Comparison of ENCODE assay signal across 8 cellular contexts in the genomic region with DNA sequence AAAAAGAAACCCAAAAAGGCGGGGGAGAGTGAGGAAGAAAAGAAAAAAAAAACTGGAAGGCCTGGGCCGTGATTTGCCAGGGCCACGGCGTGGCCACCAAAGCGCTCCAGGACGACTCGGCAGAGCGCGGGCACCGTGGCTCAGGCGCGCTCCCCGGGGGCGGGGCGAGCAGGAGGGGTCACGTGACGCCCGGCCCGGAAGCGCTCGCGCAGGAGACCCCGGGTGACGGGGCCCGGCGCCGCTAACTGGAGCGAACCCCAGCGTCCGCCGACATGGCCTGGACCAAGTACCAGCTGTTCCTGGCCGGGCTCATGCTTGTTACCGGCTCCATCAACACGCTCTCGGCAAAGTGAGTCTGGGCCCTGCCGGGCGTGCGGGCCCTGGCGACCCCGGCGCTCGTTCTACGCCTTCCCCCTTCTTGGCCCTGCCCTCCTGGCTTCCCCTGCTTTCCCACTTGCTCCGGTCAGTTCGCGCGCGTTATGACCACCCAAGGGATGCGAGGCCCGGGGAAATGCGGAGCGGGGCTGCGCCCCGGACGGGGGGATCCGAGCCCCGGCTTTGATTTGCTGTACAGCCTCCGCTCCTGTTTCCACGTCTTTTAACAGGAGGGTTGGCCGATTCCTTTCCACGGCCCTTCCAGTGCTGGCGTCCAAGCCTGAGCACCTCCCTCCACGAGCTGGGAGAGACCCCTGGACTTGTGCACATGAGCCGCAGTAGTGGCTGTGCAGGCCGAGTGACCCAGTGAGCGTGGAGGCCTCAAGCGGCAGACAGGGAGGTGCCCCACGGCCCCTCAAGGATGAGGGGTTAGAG. TPM values are rescaled to one million over a fixed set of nuclear protein-coding genes. Genes with fewer than 3 reads are reported as not detected.
DNase-seq lines count a peak whose midpoint lies in the region; ATAC-seq, FAIRE-seq and TF ChIP-seq lines count a peak whose summit lies in the region.

A gene with protein sequence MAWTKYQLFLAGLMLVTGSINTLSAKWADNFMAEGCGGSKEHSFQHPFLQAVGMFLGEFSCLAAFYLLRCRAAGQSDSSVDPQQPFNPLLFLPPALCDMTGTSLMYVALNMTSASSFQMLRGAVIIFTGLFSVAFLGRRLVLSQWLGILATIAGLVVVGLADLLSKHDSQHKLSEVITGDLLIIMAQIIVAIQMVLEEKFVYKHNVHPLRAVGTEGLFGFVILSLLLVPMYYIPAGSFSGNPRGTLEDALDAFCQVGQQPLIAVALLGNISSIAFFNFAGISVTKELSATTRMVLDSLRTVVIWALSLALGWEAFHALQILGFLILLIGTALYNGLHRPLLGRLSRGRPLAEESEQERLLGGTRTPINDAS (plus strand): TSS at position 207 of the 810 bp plus-strand sequence. CDS start 66 bp downstream, at position 273.

- DNase-seq in NCI-H1436 (lab: John Stamatoyannopoulos, UW) (peak; percentile 79), NCI-H1436 treated with DMSO at 0.1 percent for 48 hours (lab: John Stamatoyannopoulos, UW) (no peak), NCI-H2081 (lab: John Stamatoyannopoulos, UW) (peak; percentile 83 to 88), WTC11 (ENCODE audit: low spot score) (peak; percentile 73), bronchial epithelial cell (ENCODE audit: low read depth) (peak; percentile 47), iPS-NIHi7 (ENCODE audit: extremely low spot score) (peak; percentile 88), small intestine (peak; percentile 83)

- no peak within 1 kb of the TSS for H3K27ac Mint-ChIP-seq in WTC11

- ATAC-seq in HG02852 (IDR thresholded peaks at IDR 0.05; ENCODE audit: unreplicated experiment) (peak; percentile 91), WTC11 (peak; percentile 88)

- H3K9me3 ChIP-seq in small intestine (ENCODE audit: control insufficient read depth, low read depth) = no peaks in the 10 kb centered on the region

- no peak for TF ChIP-seq CTCF in WTC11 (IDR thresholded peaks at IDR 0.05)
- TF ChIP-seq CTCF in bronchial epithelial cell (IDR thresholded peaks at IDR 0.05; ENCODE audit: insufficient read depth, low read length, severe bottlenecking) = no peak

- peaks cover 7% of the 10 kb centered on the region for H3K4me1 Mint-ChIP-seq in WTC11

- POLR2A ChIA-PET in WTC11 (lab: Charles Lee) = interaction anchor here (0.6 kb wide), 2 partner anchors 18 to 470 kb away, joined by 3 to 9 read pairs; no protein-coding TSS in a partner anchor

- H3K4me3 ChIP-seq in bronchial epithelial cell (ENCODE audit: low read depth, low read length) (peak within 1 kb of the TSS; percentile 95), small intestine (ENCODE audit: low read depth in 1 of 2, low read length in 2 of 2) (peak within 1 kb of the TSS; percentile 68 to 96)

- peak within 1 kb of the TSS; percentile 88 for H3K4me3 Mint-ChIP-seq in WTC11

- peak within 1 kb of the TSS; percentile 71 to 86 for H3K27ac ChIP-seq in small intestine (ENCODE audit: low read depth in 1 of 2, low read length in 1 of 2)

- 0 to 1% (median 1%) methylated on average over 52 to 68 of the region's 68 CpGs for WGBS in small intestine, 3 donors

- H3K36me3 ChIP-seq in bronchial epithelial cell (ENCODE audit: control insufficient read depth, insufficient read depth, low read length) = peaks cover 5% of the 10 kb centered on the region
- no peaks in the 10 kb centered on the region for H3K36me3 ChIP-seq in small intestine (ENCODE audit: control insufficient read depth in 2 of 2, insufficient read depth in 2 of 2, low read length in 2 of 2)

- H3K9me3 Mint-ChIP-seq in WTC11 = no peaks in the 10 kb centered on the region

- H3K27me3 Mint-ChIP-seq in WTC11 (ENCODE audit: low read depth) = peaks cover 14% of the 10 kb centered on the region

- no peaks in the 10 kb centered on the region for H3K36me3 Mint-ChIP-seq in WTC11

- FAIRE-seq in bronchial epithelial cell (lab: Jason Lieb, UNC) (no peak), small intestine (lab: Jason Lieb, UNC) (no peak)

- CTCF ChIA-PET in WTC11 (lab: Charles Lee) = interaction anchor here (1.1 to 1.4 kb wide), 3 partner anchors 21 to 162 kb away, joined by 3 to 4 read pairs (median 3); a partner anchor contains a TSS

- H3K4me1 ChIP-seq in small intestine (ENCODE audit: control insufficient read depth in 2 of 2, insufficient read depth in 1 of 2, low read depth in 1 of 2, low read length in 1 of 2) = peaks cover 0 to 3% of the 10 kb centered on the region in 2 donors

- H3K27me3 ChIP-seq in bronchial epithelial cell (ENCODE audit: control insufficient read depth, insufficient read depth, low read length) = no peaks in the 10 kb centered on the region
- H3K27me3 ChIP-seq in small intestine (ENCODE audit: control insufficient read depth in 2 of 2, insufficient read depth in 2 of 2, low read length in 2 of 2) = no peaks in the 10 kb centered on the region

TF ChIP-seq in WTC11, 78 proteins besides CTCF, POLR2A, EP300 and RAD21 (continues in another document):
- peak; percentile 81; the same call in 1 of the 2 replicates for TF ChIP-seq KAT7 (CRISPR knock-in tag; IDR thresholded peaks at IDR 0.05; ENCODE audit: borderline replicate concordance)
- TF ChIP-seq NFYB (CRISPR knock-in tag; conservative IDR thresholded peaks at IDR 0.05; ENCODE audit: low read depth) = peak; percentile 16
- no peak for TF ChIP-seq ZBTB21 (CRISPR knock-in tag; IDR thresholded peaks at IDR 0.05; ENCODE audit: borderline replicate concordance)
- peak; percentile 40; the same call in 1 of the 2 replicates for TF ChIP-seq FOXK1 (CRISPR knock-in tag; IDR thresholded peaks at IDR 0.05)
- TF ChIP-seq, protein P1, sequence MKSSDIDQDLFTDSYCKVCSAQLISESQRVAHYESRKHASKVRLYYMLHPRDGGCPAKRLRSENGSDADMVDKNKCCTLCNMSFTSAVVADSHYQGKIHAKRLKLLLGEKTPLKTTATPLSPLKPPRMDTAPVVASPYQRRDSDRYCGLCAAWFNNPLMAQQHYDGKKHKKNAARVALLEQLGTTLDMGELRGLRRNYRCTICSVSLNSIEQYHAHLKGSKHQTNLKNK (CRISPR knock-in tag; IDR thresholded peaks at IDR 0.05) = no peak
- peak; percentile 75 for TF ChIP-seq SP1 (CRISPR knock-in tag; conservative IDR thresholded peaks at IDR 0.05)
- TF ChIP-seq GABPB1 (CRISPR knock-in tag; IDR thresholded peaks at IDR 0.05) = peak; percentile 64
- TF ChIP-seq, protein P2, sequence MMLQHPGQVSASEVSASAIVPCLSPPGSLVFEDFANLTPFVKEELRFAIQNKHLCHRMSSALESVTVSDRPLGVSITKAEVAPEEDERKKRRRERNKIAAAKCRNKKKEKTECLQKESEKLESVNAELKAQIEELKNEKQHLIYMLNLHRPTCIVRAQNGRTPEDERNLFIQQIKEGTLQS (CRISPR knock-in tag; conservative IDR thresholded peaks at IDR 0.05) = no peak
- TF ChIP-seq TEAD1 (CRISPR knock-in tag; IDR thresholded peaks at IDR 0.05) = 0 out of 2 replicates have a peak, but pooled peaks have one; percentile 44
- TF ChIP-seq, protein P3, sequence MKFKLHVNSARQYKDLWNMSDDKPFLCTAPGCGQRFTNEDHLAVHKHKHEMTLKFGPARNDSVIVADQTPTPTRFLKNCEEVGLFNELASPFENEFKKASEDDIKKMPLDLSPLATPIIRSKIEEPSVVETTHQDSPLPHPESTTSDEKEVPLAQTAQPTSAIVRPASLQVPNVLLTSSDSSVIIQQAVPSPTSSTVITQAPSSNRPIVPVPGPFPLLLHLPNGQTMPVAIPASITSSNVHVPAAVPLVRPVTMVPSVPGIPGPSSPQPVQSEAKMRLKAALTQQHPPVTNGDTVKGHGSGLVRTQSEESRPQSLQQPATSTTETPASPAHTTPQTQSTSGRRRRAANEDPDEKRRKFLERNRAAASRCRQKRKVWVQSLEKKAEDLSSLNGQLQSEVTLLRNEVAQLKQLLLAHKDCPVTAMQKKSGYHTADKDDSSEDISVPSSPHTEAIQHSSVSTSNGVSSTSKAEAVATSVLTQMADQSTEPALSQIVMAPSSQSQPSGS (CRISPR knock-in tag; IDR thresholded peaks at IDR 0.05; ENCODE audit: borderline replicate concordance, low read depth) = no peak
- no peak for TF ChIP-seq EMX1 (CRISPR knock-in tag; IDR thresholded peaks at IDR 0.05)
- TF ChIP-seq FOXP1 (CRISPR knock-in tag; IDR thresholded peaks at IDR 0.05; ENCODE audit: borderline replicate concordance) = 0 out of 2 replicates have a peak, but pooled peaks have one; percentile 59
- TF ChIP-seq ZNF416 (CRISPR knock-in tag; IDR thresholded peaks at IDR 0.05) = no peak
- TF ChIP-seq TP53 (CRISPR knock-in tag; IDR thresholded peaks at IDR 0.05) = no peak
- no peak for TF ChIP-seq ZNF317 (CRISPR knock-in tag; IDR thresholded peaks at IDR 0.05; ENCODE audit: borderline replicate concordance, low read depth)
- TF ChIP-seq, protein P4, sequence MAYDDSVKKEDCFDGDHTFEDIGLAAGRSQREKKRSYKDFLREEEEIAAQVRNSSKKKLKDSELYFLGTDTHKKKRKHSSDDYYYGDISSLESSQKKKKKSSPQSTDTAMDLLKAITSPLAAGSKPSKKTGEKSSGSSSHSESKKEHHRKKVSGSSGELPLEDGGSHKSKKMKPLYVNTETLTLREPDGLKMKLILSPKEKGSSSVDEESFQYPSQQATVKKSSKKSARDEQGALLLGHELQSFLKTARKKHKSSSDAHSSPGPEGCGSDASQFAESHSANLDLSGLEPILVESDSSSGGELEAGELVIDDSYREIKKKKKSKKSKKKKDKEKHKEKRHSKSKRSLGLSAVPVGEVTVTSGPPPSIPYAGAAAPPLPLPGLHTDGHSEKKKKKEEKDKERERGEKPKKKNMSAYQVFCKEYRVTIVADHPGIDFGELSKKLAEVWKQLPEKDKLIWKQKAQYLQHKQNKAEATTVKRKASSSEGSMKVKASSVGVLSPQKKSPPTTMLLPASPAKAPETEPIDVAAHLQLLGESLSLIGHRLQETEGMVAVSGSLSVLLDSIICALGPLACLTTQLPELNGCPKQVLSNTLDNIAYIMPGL (CRISPR knock-in tag; IDR thresholded peaks at IDR 0.05) = 0 out of 2 replicates have a peak, but pooled peaks have one; percentile 59

RNA-seq across cellular contexts. Expression of the gene that starts here (rescaled TPM):
- total RNA-seq in WTC11 (2021) (10.3 to 12.0 TPM (median 11.9 TPM) in 3 replicates), bronchial epithelial cell (29.2 and 37.1 TPM in 2 replicates)
- polyA plus RNA-seq in small intestine = 10 to 100 TPM in 1 of 3 donors, 1 to 10 TPM in 2; 5.8 to 21.3 (median 8.6) TPM
